ENCODE assay signal across 8 cellular contexts in the genomic region with DNA sequence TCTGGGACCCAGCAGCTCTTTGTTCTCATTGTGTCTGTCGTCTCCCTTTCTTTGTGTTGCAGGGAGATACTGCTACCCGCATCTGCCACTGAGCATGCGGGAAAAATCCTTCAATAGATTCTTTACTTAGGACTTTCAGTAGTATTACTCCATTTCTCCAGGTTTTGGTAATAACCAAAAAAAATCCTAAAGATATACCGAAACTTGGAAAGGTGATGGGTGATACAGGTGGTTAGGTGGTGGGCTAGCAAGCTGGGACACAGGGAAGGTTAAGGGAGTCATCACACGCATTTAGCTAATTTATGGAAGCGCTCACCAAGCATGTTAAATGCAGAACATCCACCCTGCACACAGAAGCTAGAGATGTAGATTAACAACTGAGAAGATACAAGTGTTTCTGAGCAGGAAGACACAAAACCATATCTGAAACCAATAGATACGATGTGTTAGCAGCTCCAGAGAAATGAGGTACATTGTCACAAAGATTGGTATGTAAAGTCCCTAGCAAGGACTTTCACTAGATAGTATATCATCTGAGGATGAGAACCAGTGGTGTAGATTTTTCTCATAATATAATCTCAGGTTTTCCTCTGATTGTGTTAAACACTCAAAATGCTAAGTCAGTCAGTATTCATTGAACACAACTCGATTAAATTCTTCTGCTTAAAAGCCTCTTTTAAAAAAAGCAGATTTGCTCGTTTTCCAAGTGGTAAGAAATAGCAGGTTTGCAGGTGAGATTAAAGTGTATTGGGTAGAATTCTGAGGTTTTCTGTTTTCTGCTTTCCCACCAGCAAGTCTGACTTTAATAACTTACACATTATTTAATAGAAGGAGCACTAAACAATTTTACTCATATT. TPM values are rescaled to one million over a fixed set of nuclear protein-coding genes. Genes with fewer than 3 reads are reported as not detected.
DNase-seq lines count a peak whose midpoint lies in the region; ATAC-seq and TF ChIP-seq lines count a peak whose summit lies in the region.

No MANE protein-coding gene starts in this region.

- no peaks in the 10 kb centered on the region for H3K9me3 Mint-ChIP-seq in CD8-positive, alpha-beta T cell
- H3K9me3 Mint-ChIP-seq in activated T-cell treated with anti-CD3 and anti-CD28 coated beads, Interleukin-2, amount 50 U/mL, for 4 hours = no peaks in the 10 kb centered on the region
- H3K9me3 Mint-ChIP-seq in mesothelial cell of epicardium = no peaks in the 10 kb centered on the region

- no peaks in the 10 kb centered on the region for H3K9me3 ChIP-seq in CD8-positive, alpha-beta T cell (ENCODE audit: low read length)
- no peaks in the 10 kb centered on the region for H3K9me3 ChIP-seq in prostate gland

- TF ChIP-seq POLR2A in prostate gland (IDR thresholded peaks at IDR 0.05) = no peak

- H3K4me3 Mint-ChIP-seq in CD8-positive, alpha-beta T cell = peak overlapping the region; percentile 79
- H3K4me3 Mint-ChIP-seq in activated T-cell treated with anti-CD3 and anti-CD28 coated beads, Interleukin-2, amount 50 U/mL, for 4 hours = peak overlapping the region; percentile 84
- H3K4me3 Mint-ChIP-seq in mesothelial cell of epicardium = peak overlapping the region; percentile 78

- no peaks in the 10 kb centered on the region for H3K27me3 Mint-ChIP-seq in CD8-positive, alpha-beta T cell (ENCODE audit: low read depth)
- no peaks in the 10 kb centered on the region for H3K27me3 Mint-ChIP-seq in activated T-cell treated with anti-CD3 and anti-CD28 coated beads, Interleukin-2, amount 50 U/mL, for 4 hours (ENCODE audit: low read depth)
- H3K27me3 Mint-ChIP-seq in mesothelial cell of epicardium (ENCODE audit: low read depth) = peaks cover 60% of the 10 kb centered on the region

- TF ChIP-seq CTCF in CD8-positive, alpha-beta T cell (IDR thresholded peaks at IDR 0.05) = no peak
- TF ChIP-seq CTCF in mesothelial cell of epicardium (IDR thresholded peaks at IDR 0.05; ENCODE audit: unreplicated experiment) = no peak
- TF ChIP-seq CTCF in prostate gland (IDR thresholded peaks at IDR 0.05) = no peak

- H3K27ac ChIP-seq in CD8-positive, alpha-beta T cell (ENCODE audit: low read depth, low read length) = no peak overlapping the region
- peak overlapping the region in 1 of 2 donors; percentile 75 for H3K27ac ChIP-seq in prostate gland

- H3K4me1 ChIP-seq in CD8-positive, alpha-beta T cell (ENCODE audit: insufficient read depth, low read length) = peaks cover 34% of the 10 kb centered on the region
- H3K4me1 ChIP-seq in prostate gland (replicated peaks) = no peaks in the 10 kb centered on the region

- H3K36me3 ChIP-seq in CD8-positive, alpha-beta T cell (ENCODE audit: insufficient read depth, low read length) = no peaks in the 10 kb centered on the region
- no peaks in the 10 kb centered on the region for H3K36me3 ChIP-seq in prostate gland

- 16% methylated on average over 9 of the region's 9 CpGs for WGBS in prostate gland

- no peaks in the 10 kb centered on the region for H3K27me3 ChIP-seq in CD8-positive, alpha-beta T cell (ENCODE audit: insufficient read depth, low read length)
- H3K27me3 ChIP-seq in prostate gland (replicated peaks; ENCODE audit: insufficient read depth) = no peaks in the 10 kb centered on the region

- CTCF ChIA-PET in CD8-positive, alpha-beta T cell (lab: Charles Lee) = interaction anchor here (1.8 kb wide), 1 partner anchor 103 kb away, joined by 6 read pairs; no protein-coding TSS in a partner anchor

- H3K4me3 ChIP-seq in CD8-positive, alpha-beta T cell (ENCODE audit: low read depth, low read length) = peak overlapping the region; percentile 88
- no peak overlapping the region for H3K4me3 ChIP-seq in prostate gland

- peak overlapping the region; percentile 81 for H3K27ac Mint-ChIP-seq in CD8-positive, alpha-beta T cell
- H3K27ac Mint-ChIP-seq in mesothelial cell of epicardium = peak overlapping the region; percentile 14

- intact Hi-C loops in CD8-positive, alpha-beta T cell (cut with DNase I, micrococcal nuclease) = loop anchor here (2.0 to 10.0 kb wide), 10 partner anchors 56 to 1709 kb away; partner anchors contain the start of genes KCTD12 (in 2 of the 2), CLN5 (in 1 of the 2), FBXL3 (in 1 of the 2) and OBI1 (in 1 of the 2)
- intact Hi-C loops in prostate gland (cut with DNase I) = no loop called here

- DNase-seq in CD8-positive, alpha-beta T cell = peak in 3 of 7 experiments; percentile 5 to 47 (median 18)
- no peak for DNase-seq in activated T-cell treated with anti-CD3 and anti-CD28 coated beads, Interleukin-2, amount 50 U/mL, for 4 hours
- DNase-seq in mesothelial cell of epicardium (ENCODE audit: low spot score in 2 of 2, unreplicated experiment in 2 of 2) (no peak), mesenteric fat pad (ENCODE audit: low spot score) (no peak), germinal center (ENCODE audit: low spot score) (no peak), prostate gland (ENCODE audit: low spot score) (no peak)

- ATAC-seq in CD8-positive, alpha-beta T cell = no peak
- ATAC-seq in GM21360 (IDR thresholded peaks at IDR 0.05; ENCODE audit: unreplicated experiment) = peak; percentile 13
- no peak for ATAC-seq in activated T-cell treated with anti-CD3 and anti-CD28 coated beads, Interleukin-2, amount 50 U/mL, for 4 hours
- ATAC-seq in GM19023 (IDR thresholded peaks at IDR 0.05; ENCODE audit: unreplicated experiment) = no peak

- H3K36me3 Mint-ChIP-seq in CD8-positive, alpha-beta T cell = peaks cover 3% of the 10 kb centered on the region
- no peaks in the 10 kb centered on the region for H3K36me3 Mint-ChIP-seq in activated T-cell treated with anti-CD3 and anti-CD28 coated beads, Interleukin-2, amount 50 U/mL, for 4 hours (ENCODE audit: insufficient read depth)
- H3K36me3 Mint-ChIP-seq in mesothelial cell of epicardium = no peaks in the 10 kb centered on the region

- POLR2A ChIA-PET in CD8-positive, alpha-beta T cell (lab: Charles Lee) = interaction anchor here (1.1 to 1.4 kb wide), 2 partner anchors 47 to 670 kb away, joined by 5 to 6 read pairs; partner anchors contain the start of gene FBXL3

- peaks cover 38% of the 10 kb centered on the region for H3K4me1 Mint-ChIP-seq in CD8-positive, alpha-beta T cell (ENCODE audit: low read depth)
- H3K4me1 Mint-ChIP-seq in activated T-cell treated with anti-CD3 and anti-CD28 coated beads, Interleukin-2, amount 50 U/mL, for 4 hours (ENCODE audit: low read depth) = peaks cover 35% of the 10 kb centered on the region
- H3K4me1 Mint-ChIP-seq in mesothelial cell of epicardium = peaks cover 27% of the 10 kb centered on the region

RNA-seq across cellular contexts. Expression of gene SLAIN1, which starts 1.3 kb away (rescaled TPM):
- total RNA-seq in CD8-positive, alpha-beta T cell = 10 to 100 TPM; 35.4 to 36.4 TPM
- total RNA-seq in activated T-cell treated with anti-CD3 and anti-CD28 coated beads, Interleukin-2, amount 50 U/mL, for 4 hours = 10 to 100 TPM; 20.8 to 23.0 (median 22.0) TPM
- total RNA-seq in mesothelial cell of epicardium (32.8 to 33.4 TPM (median 32.9 TPM) in 3 replicates), mesenteric fat pad (1.9 TPM), prostate gland (100 to 1,000 TPM in 1 of 2 donors, 1 to 10 TPM in 1; 9.6 to 132 TPM)
